In genomic region chr7:10724449-10724848, GRCh38 we compare ENCODE assay signal across 1 cellular context.
TF ChIP-seq lines count a peak whose summit lies in the region.

No MANE protein-coding gene starts in this region.

TF ChIP-seq in GM12878, 131 proteins besides CTCF, POLR2A, EP300 and RAD21 (continued from another document):
- TF ChIP-seq ZBTB40 (IDR thresholded peaks at IDR 0.05; ENCODE audit: borderline replicate concordance) = no peak
- no peak for TF ChIP-seq BCLAF1 (IDR thresholded peaks at IDR 0.05)
- no peak for TF ChIP-seq IKZF1 (conservative IDR thresholded peaks at IDR 0.05)
- no peak for TF ChIP-seq SP1 (IDR thresholded peaks at IDR 0.05; ENCODE audit: low read depth, low read length)
- TF ChIP-seq MYB (IDR thresholded peaks at IDR 0.05; ENCODE audit: borderline replicate concordance, low read depth, low read length) = no peak
- TF ChIP-seq MTA2 (IDR thresholded peaks at IDR 0.05; ENCODE audit: low read depth) = no peak
- TF ChIP-seq HDAC2 (IDR thresholded peaks at IDR 0.05) = no peak
- no peak for TF ChIP-seq SUZ12 (IDR thresholded peaks at IDR 0.05; ENCODE audit: unreplicated experiment)
- TF ChIP-seq CHD2 (IDR thresholded peaks at IDR 0.05; ENCODE audit: borderline replicate concordance, low read depth, low read length) = no peak
- TF ChIP-seq E4F1 (IDR thresholded peaks at IDR 0.05; ENCODE audit: borderline replicate concordance, partially characterized antibody) = no peak
- TF ChIP-seq ATF2 (IDR thresholded peaks at IDR 0.05; ENCODE audit: low read length) = no peak
- no peak for TF ChIP-seq SMAD1 (IDR thresholded peaks at IDR 0.05; ENCODE audit: low read depth, partially characterized antibody)
